ENCODE assay signal across 15 cellular contexts in genomic region chr10:123913688-123914268, GRCh38. TPM values are rescaled to one million over a fixed set of nuclear protein-coding genes. Genes with fewer than 3 reads are reported as not detected.
DNase-seq lines count a peak whose midpoint lies in the region; ATAC-seq, FAIRE-seq and TF ChIP-seq lines count a peak whose summit lies in the region.
"Had no signal": no experiment of that assay in that cellular context is flagged by ENCODE, and none has a peak within 500 bp of the region (broad histone marks: within the 10 kb centered on the region; RNA-seq: fewer than 3 reads in every experiment).

No MANE protein-coding gene starts in this region.

- H3K4me1 ChIP-seq in K562 (replicated peaks in 1 of 2; ENCODE audit: control insufficient read depth in 2 of 2, insufficient read depth in 2 of 2, low read length in 2 of 2): no peaks in the 10 kb centered on the region; a peak in 1 of 5 replicates
- peaks cover 44% of the 10 kb centered on the region for H3K4me1 ChIP-seq in muscle layer of colon (ENCODE audit: insufficient read depth, low read length)

- H2AFZ ChIP-seq in K562 (ENCODE audit: low read depth, low read length): no peak overlapping the region

- H3K9ac ChIP-seq in K562 (ENCODE audit: insufficient read depth in 1 of 2, low read depth in 2 of 2, low read length in 2 of 2) (no peak overlapping the region), muscle layer of colon (ENCODE audit: low read length) (no peak overlapping the region)

- TF ChIP-seq EP300 in K562 (IDR thresholded peaks at IDR 0.05; ENCODE audit: low read length): no peak

- CTCF ChIA-PET in K562 (lab: Yijun Ruan, JAX; ENCODE audit: low intra/inter-chr PET ratio): no interaction called here

- H3K79me2 ChIP-seq in K562 (ENCODE audit: control insufficient read depth, insufficient read depth, low read length): no peaks in the 10 kb centered on the region

- TF ChIP-seq RAD21 in K562 (CRISPR knock-in tag; conservative IDR thresholded peaks at IDR 0.05 in 1 of 2, IDR thresholded peaks at IDR 0.05 in 1 of 2): no peak

- BruUV-seq in K562 (replicated peaks; lab: Mats Ljungman, UMichigan): no TSS peak

- ATAC-seq in K562: no peak
- ATAC-seq in GM19328 (IDR thresholded peaks at IDR 0.05; ENCODE audit: unreplicated experiment): no peak
- ATAC-seq in GM18511 (IDR thresholded peaks at IDR 0.05; ENCODE audit: unreplicated experiment): no peak

- H3K4me3 ChIP-seq in MG63 (no peak overlapping the region), K562 (no peak overlapping the region), muscle layer of colon (ENCODE audit: low read depth in 1 of 2, low read length in 2 of 2) (no peak overlapping the region)
- H3K4me3 ChIP-seq: cardiac muscle cell, esophagus muscularis mucosa had no signal

- DNase-seq in ELF-1 (ENCODE audit: low read depth, low spot score) (peak; percentile 26), MG63 (peak; percentile 84), K562 (ENCODE audit: extremely low read depth in 1 of 4, low spot score in 3 of 4) (peak in 2 of 4 experiments; percentile 8 to 9), GOT3 (lab: John Stamatoyannopoulos, UW) (no peak), NCI-H345 treated with DMSO at 0.1 percent for 48 hours (lab: John Stamatoyannopoulos, UW; ENCODE audit: unreplicated experiment) (no peak)
- DNase-seq: activated B cell treated with CpG ODN at 0.5 μM for 24 hours; activated T-cell treated with anti-CD3 and anti-CD28 coated beads, Interleukin-2, amount 50 U/mL, for 48 hours; Calu3; NCI-H1436 treated with DMSO at 0.1 percent for 48 hours; stimulated activated CD4-positive, alpha-beta T cell treated with anti-CD3 and anti-CD28 coated beads, Interleukin-15, amount 100 ng/mL, for 24 hours had no signal

- FAIRE-seq in K562 (lab: Jason Lieb, UNC): no peak

- no peak for TF ChIP-seq CTCF in K562 (IDR thresholded peaks at IDR 0.05 in 2 of 3, conservative IDR thresholded peaks at IDR 0.05 in 1 of 3; ENCODE audit: insufficient read depth in 2 of 3, low read depth in 1 of 3, low read length in 3 of 3)

- no peak overlapping the region for H3K4me2 ChIP-seq in K562 (ENCODE audit: insufficient read depth, low read length)

- no peaks in the 10 kb centered on the region for H3K9me1 ChIP-seq in K562 (ENCODE audit: control insufficient read depth, insufficient read depth, low read length)

- H3K27me3 ChIP-seq in MG63 (no peaks in the 10 kb centered on the region), K562 (ENCODE audit: control insufficient read depth in 2 of 2, insufficient read depth in 2 of 2, low read length in 2 of 2) (peaks cover 0 to 9% of the 10 kb centered on the region in 2 experiments; a peak in 1 of 5 replicates), muscle layer of colon (ENCODE audit: control insufficient read depth in 1 of 2, insufficient read depth in 2 of 2, low read length in 2 of 2) (no peaks in the 10 kb centered on the region)
- H3K27me3 ChIP-seq: esophagus muscularis mucosa had no signal

- H3K9me3 ChIP-seq in MG63: 0 out of 2 replicates have a peak, but pooled peaks cover 2% of the 10 kb centered on the region
- no peaks in the 10 kb centered on the region for H3K9me3 ChIP-seq in K562 (replicated peaks; ENCODE audit: control insufficient read depth, insufficient read depth, low read depth, low read length)
- H3K9me3 ChIP-seq in muscle layer of colon (ENCODE audit: low read length): no peaks in the 10 kb centered on the region

- POLR2A ChIA-PET in K562 (lab: Yijun Ruan, JAX): interaction anchor here (1.2 kb wide), 1 partner anchor 21 kb away, joined by 3 read pairs; no protein-coding TSS in a partner anchor

- no peaks in the 10 kb centered on the region for H3K36me3 ChIP-seq in MG63
- H3K36me3 ChIP-seq in K562 (ENCODE audit: control insufficient read depth, insufficient read depth, low read length): no peaks in the 10 kb centered on the region
- no peaks in the 10 kb centered on the region for H3K36me3 ChIP-seq in muscle layer of colon (ENCODE audit: insufficient read depth, low read length)
- H3K36me3 ChIP-seq: cardiac muscle cell, esophagus muscularis mucosa had no signal

- 0% methylated on average over 8 of the region's 8 CpGs for WGBS in K562 (ENCODE audit: insufficient coverage, low coverage, missing lambda C conversion rate)

- in situ Hi-C loops in K562 (cut with MboI): no loop called here

- intact Hi-C loops in K562 (cut with micrococcal nuclease): no loop called here

- no peaks in the 10 kb centered on the region for H4K20me1 ChIP-seq in K562 (replicated peaks; ENCODE audit: control insufficient read depth, insufficient read depth, low read length)

- TF ChIP-seq POLR2A in K562 (conservative IDR thresholded peaks at IDR 0.05): no peak

- H3K27ac ChIP-seq in K562 (ENCODE audit: extremely low read depth, low read depth, low read length) (no peak overlapping the region), muscle layer of colon (ENCODE audit: low read depth, low read length) (peak overlapping the region; percentile 52)
- H3K27ac ChIP-seq: cardiac muscle cell had no signal

TF ChIP-seq in K562, 482 proteins besides CTCF, POLR2A, EP300 and RAD21:
- peak; percentile 36; the same call in 1 of the 2 replicates for TF ChIP-seq GABPA (tag; conservative IDR thresholded peaks at IDR 0.05; ENCODE audit: low read depth)
- no peak for TF ChIP-seq ZNF12 (CRISPR knock-in tag; IDR thresholded peaks at IDR 0.05)
- TF ChIP-seq RFX1 (IDR thresholded peaks at IDR 0.05): peak; percentile 83
- peak; percentile 91 for TF ChIP-seq SPI1 (IDR thresholded peaks at IDR 0.05; ENCODE audit: borderline replicate concordance, low read depth, low read length)

RNA-seq across cellular contexts. Expression of gene CPXM2, which starts 22.2 kb away (rescaled TPM):
- total RNA-seq in MG63 (2014; rRNA removed; shearing (Covaris generic); ENCODE audit: low replicate concordance): 0.52 and 0.92 TPM in 2 replicates
- not detected in 2 replicates for total RNA-seq in K562 (2011; cell fraction: chromatin; rRNA removed; ENCODE audit: low replicate concordance)
- not detected in 2 replicates for total RNA-seq in K562 (2011; cell fraction: nucleolus; rRNA removed)
- not detected in 2 replicates for total RNA-seq in K562 (2011; cell fraction: nucleoplasm; rRNA removed)
- total RNA-seq in K562 (2014; rRNA removed) (not detected in 2 replicates), K562 (2014; rRNA removed; fragmentation: Illumina TruSeq; extraction: Trizol) (not detected in 2 replicates), K562 (2015; rRNA removed; fragmentation: Illumina TruSeq; extraction: Trizol) (not detected in 2 replicates), K562 (2021) (0.09 TPM in 1 of 2 replicates, not detected in the other)
- polyA plus RNA-seq in K562 (2011; rRNA removed) (not detected in 2 replicates), K562 (2014; fragmentation: Illumina TruSeq; extraction: Trizol) (not detected in 2 replicates), K562 (2014; fragmentation: Nextera tagmentation; extraction: Ambion mirVana) (not detected), K562 (2014; rRNA removed) (not detected in 2 replicates)
- polyA plus RNA-seq in K562 (2011; cell fraction: cytosol; rRNA removed): not detected in 2 replicates
- polyA plus RNA-seq in K562 (2011; cell fraction: nucleus; rRNA removed): not detected in 2 replicates
- polyA plus RNA-seq in K562 (2012): not detected in 2 replicates
- not detected in 2 replicates for polyA minus RNA-seq in K562 (2011; rRNA and poly(A)+ RNA removed)
- polyA minus RNA-seq in K562 (2011; cell fraction: cytosol; rRNA and poly(A)+ RNA removed): not detected in 2 replicates
- polyA minus RNA-seq in K562 (2011; cell fraction: nucleus; rRNA and poly(A)+ RNA removed): not detected in 2 replicates
- total RNA-seq: activated B cell treated with CpG ODN at 0.5 μM for 24 hours, Calu3 had no signal

Comparison
In these comparisons a context has a peak if more than half of its experiments do, and no peak if none do; other contexts are left out.
1. DNase-seq: peak in ELF-1 (single experiment) and MG63 (single experiment); none in GOT3 (single experiment) and NCI-H345 treated with DMSO at 0.1 percent for 48 hours (single experiment).